2 cellular contexts compared by ENCODE assay signal in the genomic region with DNA sequence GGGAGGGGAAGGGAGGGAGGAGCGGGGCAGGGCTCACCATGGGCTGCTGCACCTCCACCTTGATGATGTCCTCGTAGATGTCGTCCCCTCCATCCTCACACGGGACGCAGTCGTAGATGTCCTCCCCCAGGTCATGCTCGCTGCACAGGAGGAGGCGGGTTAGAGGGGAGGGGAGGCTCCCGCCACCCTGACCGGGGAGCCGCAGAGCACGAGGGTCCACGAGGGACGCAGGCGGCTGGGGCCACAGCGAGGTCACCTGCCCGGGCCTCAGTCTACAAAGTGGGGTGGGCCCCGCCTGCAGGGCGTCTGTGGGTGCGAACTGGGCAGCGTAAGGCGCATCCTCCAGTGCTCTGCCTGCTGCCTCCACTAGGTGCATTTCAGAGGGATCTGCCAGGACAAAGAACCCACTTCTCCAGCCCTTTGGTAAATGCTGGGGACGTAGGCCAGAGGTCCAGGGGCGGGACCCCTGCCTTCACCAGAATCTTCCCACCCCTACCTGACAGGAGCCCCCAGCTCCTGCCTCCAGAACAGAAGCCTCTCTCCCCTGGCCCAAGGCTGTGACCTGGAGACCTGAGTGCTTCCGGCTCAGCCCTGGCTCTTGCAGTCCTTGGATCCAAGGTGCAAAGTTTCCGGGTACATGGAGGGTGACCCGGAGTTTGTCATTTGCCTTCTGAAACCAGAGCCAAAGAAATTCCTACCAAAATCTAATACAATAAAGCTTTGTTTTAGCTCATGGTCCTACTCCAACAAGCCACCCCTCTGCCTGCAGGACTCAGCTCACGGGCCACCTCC.
TF ChIP-seq lines count a peak whose summit lies in the region.

No MANE protein-coding gene starts in this region.

TF ChIP-seq in GM12878, 131 proteins besides CTCF, POLR2A, EP300 and RAD21 (continued from another document):
- TF ChIP-seq, protein P1, sequence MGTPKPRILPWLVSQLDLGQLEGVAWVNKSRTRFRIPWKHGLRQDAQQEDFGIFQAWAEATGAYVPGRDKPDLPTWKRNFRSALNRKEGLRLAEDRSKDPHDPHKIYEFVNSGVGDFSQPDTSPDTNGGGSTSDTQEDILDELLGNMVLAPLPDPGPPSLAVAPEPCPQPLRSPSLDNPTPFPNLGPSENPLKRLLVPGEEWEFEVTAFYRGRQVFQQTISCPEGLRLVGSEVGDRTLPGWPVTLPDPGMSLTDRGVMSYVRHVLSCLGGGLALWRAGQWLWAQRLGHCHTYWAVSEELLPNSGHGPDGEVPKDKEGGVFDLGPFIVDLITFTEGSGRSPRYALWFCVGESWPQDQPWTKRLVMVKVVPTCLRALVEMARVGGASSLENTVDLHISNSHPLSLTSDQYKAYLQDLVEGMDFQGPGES (IDR thresholded peaks at IDR 0.05), result no peak
- TF ChIP-seq FOXM1 (IDR thresholded peaks at IDR 0.05; ENCODE audit: low read depth, low read length) (no peak), ZZZ3 (IDR thresholded peaks at IDR 0.05; ENCODE audit: control insufficient read depth, insufficient read length, low read depth) (no peak), CEBPB (IDR thresholded peaks at IDR 0.05; ENCODE audit: borderline replicate concordance in 1 of 2, low read depth in 2 of 2, low read length in 2 of 2) (no peak), KDM1A (IDR thresholded peaks at IDR 0.05; ENCODE audit: borderline replicate concordance) (no peak), NBN (IDR thresholded peaks at IDR 0.05) (no peak), MEF2A (IDR thresholded peaks at IDR 0.05; ENCODE audit: insufficient read depth, low read depth, low read length) (no peak), POLR2AphosphoS5 (IDR thresholded peaks at IDR 0.05; ENCODE audit: low read length) (no peak), DPF2 (IDR thresholded peaks at IDR 0.05) (no peak), EZH2 (IDR thresholded peaks at IDR 0.05; ENCODE audit: borderline replicate concordance, control insufficient read depth, low read depth, low read length) (no peak), NFYA (IDR thresholded peaks at IDR 0.05; ENCODE audit: borderline replicate concordance, low read depth, low read length) (no peak), ESRRA (IDR thresholded peaks at IDR 0.05; ENCODE audit: low read length) (no peak)
- TF ChIP-seq, protein P2, sequence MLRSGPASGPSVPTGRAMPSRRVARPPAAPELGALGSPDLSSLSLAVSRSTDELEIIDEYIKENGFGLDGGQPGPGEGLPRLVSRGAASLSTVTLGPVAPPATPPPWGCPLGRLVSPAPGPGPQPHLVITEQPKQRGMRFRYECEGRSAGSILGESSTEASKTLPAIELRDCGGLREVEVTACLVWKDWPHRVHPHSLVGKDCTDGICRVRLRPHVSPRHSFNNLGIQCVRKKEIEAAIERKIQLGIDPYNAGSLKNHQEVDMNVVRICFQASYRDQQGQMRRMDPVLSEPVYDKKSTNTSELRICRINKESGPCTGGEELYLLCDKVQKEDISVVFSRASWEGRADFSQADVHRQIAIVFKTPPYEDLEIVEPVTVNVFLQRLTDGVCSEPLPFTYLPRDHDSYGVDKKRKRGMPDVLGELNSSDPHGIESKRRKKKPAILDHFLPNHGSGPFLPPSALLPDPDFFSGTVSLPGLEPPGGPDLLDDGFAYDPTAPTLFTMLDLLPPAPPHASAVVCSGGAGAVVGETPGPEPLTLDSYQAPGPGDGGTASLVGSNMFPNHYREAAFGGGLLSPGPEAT (IDR thresholded peaks at IDR 0.05; ENCODE audit: low read depth), result no peak
- TF ChIP-seq, protein P3, sequence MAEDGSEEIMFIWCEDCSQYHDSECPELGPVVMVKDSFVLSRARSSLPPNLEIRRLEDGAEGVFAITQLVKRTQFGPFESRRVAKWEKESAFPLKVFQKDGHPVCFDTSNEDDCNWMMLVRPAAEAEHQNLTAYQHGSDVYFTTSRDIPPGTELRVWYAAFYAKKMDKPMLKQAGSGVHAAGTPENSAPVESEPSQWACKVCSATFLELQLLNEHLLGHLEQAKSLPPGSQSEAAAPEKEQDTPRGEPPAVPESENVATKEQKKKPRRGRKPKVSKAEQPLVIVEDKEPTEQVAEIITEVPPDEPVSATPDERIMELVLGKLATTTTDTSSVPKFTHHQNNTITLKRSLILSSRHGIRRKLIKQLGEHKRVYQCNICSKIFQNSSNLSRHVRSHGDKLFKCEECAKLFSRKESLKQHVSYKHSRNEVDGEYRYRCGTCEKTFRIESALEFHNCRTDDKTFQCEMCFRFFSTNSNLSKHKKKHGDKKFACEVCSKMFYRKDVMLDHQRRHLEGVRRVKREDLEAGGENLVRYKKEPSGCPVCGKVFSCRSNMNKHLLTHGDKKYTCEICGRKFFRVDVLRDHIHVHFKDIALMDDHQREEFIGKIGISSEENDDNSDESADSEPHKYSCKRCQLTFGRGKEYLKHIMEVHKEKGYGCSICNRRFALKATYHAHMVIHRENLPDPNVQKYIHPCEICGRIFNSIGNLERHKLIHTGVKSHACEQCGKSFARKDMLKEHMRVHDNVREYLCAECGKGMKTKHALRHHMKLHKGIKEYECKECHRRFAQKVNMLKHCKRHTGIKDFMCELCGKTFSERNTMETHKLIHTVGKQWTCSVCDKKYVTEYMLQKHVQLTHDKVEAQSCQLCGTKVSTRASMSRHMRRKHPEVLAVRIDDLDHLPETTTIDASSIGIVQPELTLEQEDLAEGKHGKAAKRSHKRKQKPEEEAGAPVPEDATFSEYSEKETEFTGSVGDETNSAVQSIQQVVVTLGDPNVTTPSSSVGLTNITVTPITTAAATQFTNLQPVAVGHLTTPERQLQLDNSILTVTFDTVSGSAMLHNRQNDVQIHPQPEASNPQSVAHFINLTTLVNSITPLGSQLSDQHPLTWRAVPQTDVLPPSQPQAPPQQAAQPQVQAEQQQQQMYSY (CRISPR knock-in tag; IDR thresholded peaks at IDR 0.05), result no peak

TF ChIP-seq in HepG2, 621 proteins besides CTCF, POLR2A, EP300 and RAD21 (continued from another document):
- TF ChIP-seq, protein P4, sequence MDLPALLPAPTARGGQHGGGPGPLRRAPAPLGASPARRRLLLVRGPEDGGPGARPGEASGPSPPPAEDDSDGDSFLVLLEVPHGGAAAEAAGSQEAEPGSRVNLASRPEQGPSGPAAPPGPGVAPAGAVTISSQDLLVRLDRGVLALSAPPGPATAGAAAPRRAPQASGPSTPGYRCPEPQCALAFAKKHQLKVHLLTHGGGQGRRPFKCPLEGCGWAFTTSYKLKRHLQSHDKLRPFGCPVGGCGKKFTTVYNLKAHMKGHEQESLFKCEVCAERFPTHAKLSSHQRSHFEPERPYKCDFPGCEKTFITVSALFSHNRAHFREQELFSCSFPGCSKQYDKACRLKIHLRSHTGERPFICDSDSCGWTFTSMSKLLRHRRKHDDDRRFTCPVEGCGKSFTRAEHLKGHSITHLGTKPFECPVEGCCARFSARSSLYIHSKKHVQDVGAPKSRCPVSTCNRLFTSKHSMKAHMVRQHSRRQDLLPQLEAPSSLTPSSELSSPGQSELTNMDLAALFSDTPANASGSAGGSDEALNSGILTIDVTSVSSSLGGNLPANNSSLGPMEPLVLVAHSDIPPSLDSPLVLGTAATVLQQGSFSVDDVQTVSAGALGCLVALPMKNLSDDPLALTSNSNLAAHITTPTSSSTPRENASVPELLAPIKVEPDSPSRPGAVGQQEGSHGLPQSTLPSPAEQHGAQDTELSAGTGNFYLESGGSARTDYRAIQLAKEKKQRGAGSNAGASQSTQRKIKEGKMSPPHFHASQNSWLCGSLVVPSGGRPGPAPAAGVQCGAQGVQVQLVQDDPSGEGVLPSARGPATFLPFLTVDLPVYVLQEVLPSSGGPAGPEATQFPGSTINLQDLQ (CRISPR knock-in tag; IDR thresholded peaks at IDR 0.05), result no peak
- TF ChIP-seq ZNF556 (CRISPR knock-in tag; IDR thresholded peaks at IDR 0.05; ENCODE audit: borderline replicate concordance) (0 out of 2 replicates have a peak, but pooled peaks have one; percentile 6), HNF4A (CRISPR knock-in tag; IDR thresholded peaks at IDR 0.05) (peak; percentile 72), ETV5 (CRISPR knock-in tag; IDR thresholded peaks at IDR 0.05; ENCODE audit: borderline replicate concordance) (peak; percentile 62; the same call in 1 of the 2 replicates), HNF4G (IDR thresholded peaks at IDR 0.05; ENCODE audit: borderline replicate concordance, low read depth, low read length) (peak; percentile 68), HNF4G (CRISPR knock-in tag; IDR thresholded peaks at IDR 0.05; ENCODE audit: borderline replicate concordance, low read depth) (no peak), ESRRA (CRISPR knock-in tag; IDR thresholded peaks at IDR 0.05; ENCODE audit: low read depth) (0 out of 2 replicates have a peak, but pooled peaks have one; percentile 4), AGO2 (optimal IDR thresholded peaks at IDR 0.05; ENCODE audit: low read depth, low read length) (peak; percentile 69), NR2C2 (CRISPR knock-in tag; IDR thresholded peaks at IDR 0.05; ENCODE audit: borderline replicate concordance) (peak; percentile 54; the same call in 1 of the 2 replicates), NONO (IDR thresholded peaks at IDR 0.05) (no peak), NONO (CRISPR knock-in tag; conservative IDR thresholded peaks at IDR 0.05) (peak; percentile 46), NR1H2 (CRISPR knock-in tag; IDR thresholded peaks at IDR 0.05; ENCODE audit: borderline replicate concordance, low read depth) (no peak), NFKBIZ (CRISPR knock-in tag; IDR thresholded peaks at IDR 0.05) (no peak), KLF6 (CRISPR knock-in tag; IDR thresholded peaks at IDR 0.05) (no peak), ZNF510 (CRISPR knock-in tag; IDR thresholded peaks at IDR 0.05; ENCODE audit: low read depth) (no peak)
- TF ChIP-seq, protein P5, sequence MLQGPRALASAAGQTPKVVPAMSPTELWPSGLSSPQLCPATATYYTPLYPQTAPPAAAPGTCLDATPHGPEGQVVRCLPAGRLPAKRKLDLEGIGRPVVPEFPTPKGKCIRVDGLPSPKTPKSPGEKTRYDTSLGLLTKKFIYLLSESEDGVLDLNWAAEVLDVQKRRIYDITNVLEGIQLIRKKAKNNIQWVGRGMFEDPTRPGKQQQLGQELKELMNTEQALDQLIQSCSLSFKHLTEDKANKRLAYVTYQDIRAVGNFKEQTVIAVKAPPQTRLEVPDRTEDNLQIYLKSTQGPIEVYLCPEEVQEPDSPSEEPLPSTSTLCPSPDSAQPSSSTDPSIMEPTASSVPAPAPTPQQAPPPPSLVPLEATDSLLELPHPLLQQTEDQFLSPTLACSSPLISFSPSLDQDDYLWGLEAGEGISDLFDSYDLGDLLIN (CRISPR knock-in tag; IDR thresholded peaks at IDR 0.05; ENCODE audit: borderline replicate concordance), result no peak
